Comparison of ENCODE assay signal across 1 cellular context in the genomic region with DNA sequence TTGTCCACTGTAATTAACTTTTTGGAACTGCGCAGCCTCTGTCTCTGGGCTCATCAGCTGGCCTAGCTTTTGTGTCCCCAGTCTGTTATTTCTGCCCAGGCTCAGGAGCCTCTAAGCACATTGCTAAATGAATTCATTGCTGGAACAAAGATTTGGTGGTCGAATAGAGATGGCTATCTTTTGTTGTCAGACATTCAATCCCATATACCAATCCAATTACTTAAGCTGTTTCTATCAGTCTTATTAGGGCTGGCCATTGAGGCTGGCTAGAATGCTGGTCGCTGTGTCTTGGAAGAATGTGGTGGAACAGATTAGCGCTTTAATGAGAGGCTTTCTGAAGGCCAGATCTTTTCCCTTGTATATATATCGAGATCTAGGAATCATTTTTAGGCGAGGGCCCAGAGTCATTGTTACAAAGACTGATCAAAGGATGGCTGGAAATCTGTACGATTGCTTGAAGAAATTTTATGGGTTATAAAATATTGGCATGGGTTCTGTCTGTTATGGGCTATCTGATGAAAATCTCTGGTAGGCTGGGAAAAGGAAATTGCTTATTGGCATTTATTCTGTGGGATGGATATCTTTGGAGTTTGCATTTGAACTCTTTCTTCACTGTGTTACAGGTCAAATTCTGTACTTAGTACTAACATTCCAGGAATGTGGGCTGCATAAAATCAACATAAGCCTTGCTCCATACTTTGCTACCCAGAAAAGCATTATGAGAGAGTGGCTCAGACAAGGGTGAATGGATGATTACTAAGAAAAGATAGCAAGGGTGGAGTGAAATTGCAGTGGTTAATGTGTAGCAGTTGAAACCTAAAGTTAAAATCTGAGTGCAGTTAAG.
TF ChIP-seq lines count a peak whose summit lies in the region.

No MANE protein-coding gene starts in this region.

TF ChIP-seq in HepG2, 621 proteins besides CTCF, POLR2A, EP300 and RAD21 (continued from another document and continues in another):
- TF ChIP-seq ELF4 (CRISPR knock-in tag; IDR thresholded peaks at IDR 0.05; ENCODE audit: borderline replicate concordance) = no peak
- TF ChIP-seq, protein P1, sequence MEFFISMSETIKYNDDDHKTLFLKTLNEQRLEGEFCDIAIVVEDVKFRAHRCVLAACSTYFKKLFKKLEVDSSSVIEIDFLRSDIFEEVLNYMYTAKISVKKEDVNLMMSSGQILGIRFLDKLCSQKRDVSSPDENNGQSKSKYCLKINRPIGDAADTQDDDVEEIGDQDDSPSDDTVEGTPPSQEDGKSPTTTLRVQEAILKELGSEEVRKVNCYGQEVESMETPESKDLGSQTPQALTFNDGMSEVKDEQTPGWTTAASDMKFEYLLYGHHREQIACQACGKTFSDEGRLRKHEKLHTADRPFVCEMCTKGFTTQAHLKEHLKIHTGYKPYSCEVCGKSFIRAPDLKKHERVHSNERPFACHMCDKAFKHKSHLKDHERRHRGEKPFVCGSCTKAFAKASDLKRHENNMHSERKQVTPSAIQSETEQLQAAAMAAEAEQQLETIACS (CRISPR knock-in tag; IDR thresholded peaks at IDR 0.05) = no peak
- peak; percentile 89; the same call in 1 of the 2 replicates for TF ChIP-seq FOXK1 (CRISPR knock-in tag; IDR thresholded peaks at IDR 0.05; ENCODE audit: borderline replicate concordance, low read depth)
- TF ChIP-seq, protein P2, sequence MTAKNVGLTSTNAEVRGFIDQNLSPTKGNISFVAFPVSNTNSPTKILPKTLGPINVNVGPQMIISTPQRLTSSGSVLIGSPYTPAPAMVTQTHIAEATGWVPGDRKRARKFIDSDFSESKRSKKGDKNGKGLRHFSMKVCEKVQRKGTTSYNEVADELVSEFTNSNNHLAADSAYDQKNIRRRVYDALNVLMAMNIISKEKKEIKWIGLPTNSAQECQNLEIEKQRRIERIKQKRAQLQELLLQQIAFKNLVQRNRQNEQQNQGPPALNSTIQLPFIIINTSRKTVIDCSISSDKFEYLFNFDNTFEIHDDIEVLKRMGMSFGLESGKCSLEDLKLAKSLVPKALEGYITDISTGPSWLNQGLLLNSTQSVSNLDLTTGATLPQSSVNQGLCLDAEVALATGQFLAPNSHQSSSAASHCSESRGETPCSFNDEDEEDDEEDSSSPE (CRISPR knock-in tag; IDR thresholded peaks at IDR 0.05) = 0 out of 2 replicates have a peak, but pooled peaks have one; percentile 52
- no peak for TF ChIP-seq ZNF224 (CRISPR knock-in tag; IDR thresholded peaks at IDR 0.05)
- TF ChIP-seq ARNT2 (CRISPR knock-in tag; IDR thresholded peaks at IDR 0.05; ENCODE audit: low read depth) = peak; percentile 48; the same call in 1 of the 2 replicates
- no peak for TF ChIP-seq ZNF879 (CRISPR knock-in tag; IDR thresholded peaks at IDR 0.05)
- TF ChIP-seq ZNF260 (CRISPR knock-in tag; IDR thresholded peaks at IDR 0.05; ENCODE audit: borderline replicate concordance, low read depth) = no peak
- TF ChIP-seq PITX1 (CRISPR knock-in tag; IDR thresholded peaks at IDR 0.05) = peak; percentile 89
- no peak for TF ChIP-seq EEA1 (CRISPR knock-in tag; IDR thresholded peaks at IDR 0.05; ENCODE audit: borderline replicate concordance)
- TF ChIP-seq MEF2D (CRISPR knock-in tag; IDR thresholded peaks at IDR 0.05) = peak; percentile 89
- peak; percentile 94 for TF ChIP-seq HMG20B (CRISPR knock-in tag; conservative IDR thresholded peaks at IDR 0.05)
- TF ChIP-seq, protein P3, sequence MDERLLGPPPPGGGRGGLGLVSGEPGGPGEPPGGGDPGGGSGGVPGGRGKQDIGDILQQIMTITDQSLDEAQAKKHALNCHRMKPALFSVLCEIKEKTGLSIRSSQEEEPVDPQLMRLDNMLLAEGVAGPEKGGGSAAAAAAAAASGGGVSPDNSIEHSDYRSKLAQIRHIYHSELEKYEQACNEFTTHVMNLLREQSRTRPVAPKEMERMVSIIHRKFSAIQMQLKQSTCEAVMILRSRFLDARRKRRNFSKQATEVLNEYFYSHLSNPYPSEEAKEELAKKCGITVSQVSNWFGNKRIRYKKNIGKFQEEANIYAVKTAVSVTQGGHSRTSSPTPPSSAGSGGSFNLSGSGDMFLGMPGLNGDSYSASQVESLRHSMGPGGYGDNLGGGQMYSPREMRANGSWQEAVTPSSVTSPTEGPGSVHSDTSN (CRISPR knock-in tag; IDR thresholded peaks at IDR 0.05) = no peak
- TF ChIP-seq HNF4G (IDR thresholded peaks at IDR 0.05; ENCODE audit: borderline replicate concordance, low read depth, low read length) = peak; percentile 99
- peak; percentile 79; the same call in 1 of the 2 replicates for TF ChIP-seq HNF4G (CRISPR knock-in tag; IDR thresholded peaks at IDR 0.05; ENCODE audit: borderline replicate concordance, low read depth)
- TF ChIP-seq KAT7 (CRISPR knock-in tag; IDR thresholded peaks at IDR 0.05; ENCODE audit: borderline replicate concordance) = peak; percentile 78
- TF ChIP-seq KMT2B (CRISPR knock-in tag; IDR thresholded peaks at IDR 0.05) = peak; percentile 63; the same call in 1 of the 2 replicates
- peak; percentile 78 for TF ChIP-seq ZFP1 (CRISPR knock-in tag; IDR thresholded peaks at IDR 0.05)
- TF ChIP-seq, protein P4, sequence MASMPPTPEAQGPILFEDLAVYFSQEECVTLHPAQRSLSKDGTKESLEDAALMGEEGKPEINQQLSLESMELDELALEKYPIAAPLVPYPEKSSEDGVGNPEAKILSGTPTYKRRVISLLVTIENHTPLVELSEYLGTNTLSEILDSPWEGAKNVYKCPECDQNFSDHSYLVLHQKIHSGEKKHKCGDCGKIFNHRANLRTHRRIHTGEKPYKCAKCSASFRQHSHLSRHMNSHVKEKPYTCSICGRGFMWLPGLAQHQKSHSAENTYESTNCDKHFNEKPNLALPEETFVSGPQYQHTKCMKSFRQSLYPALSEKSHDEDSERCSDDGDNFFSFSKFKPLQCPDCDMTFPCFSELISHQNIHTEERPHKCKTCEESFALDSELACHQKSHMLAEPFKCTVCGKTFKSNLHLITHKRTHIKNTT (CRISPR knock-in tag; IDR thresholded peaks at IDR 0.05) = no peak
- no peak for TF ChIP-seq PRPF4 (IDR thresholded peaks at IDR 0.05; ENCODE audit: low read depth, low read length, poor library complexity, severe bottlenecking)
- no peak for TF ChIP-seq MEIS2 (CRISPR knock-in tag; IDR thresholded peaks at IDR 0.05)
- TF ChIP-seq, protein P5, sequence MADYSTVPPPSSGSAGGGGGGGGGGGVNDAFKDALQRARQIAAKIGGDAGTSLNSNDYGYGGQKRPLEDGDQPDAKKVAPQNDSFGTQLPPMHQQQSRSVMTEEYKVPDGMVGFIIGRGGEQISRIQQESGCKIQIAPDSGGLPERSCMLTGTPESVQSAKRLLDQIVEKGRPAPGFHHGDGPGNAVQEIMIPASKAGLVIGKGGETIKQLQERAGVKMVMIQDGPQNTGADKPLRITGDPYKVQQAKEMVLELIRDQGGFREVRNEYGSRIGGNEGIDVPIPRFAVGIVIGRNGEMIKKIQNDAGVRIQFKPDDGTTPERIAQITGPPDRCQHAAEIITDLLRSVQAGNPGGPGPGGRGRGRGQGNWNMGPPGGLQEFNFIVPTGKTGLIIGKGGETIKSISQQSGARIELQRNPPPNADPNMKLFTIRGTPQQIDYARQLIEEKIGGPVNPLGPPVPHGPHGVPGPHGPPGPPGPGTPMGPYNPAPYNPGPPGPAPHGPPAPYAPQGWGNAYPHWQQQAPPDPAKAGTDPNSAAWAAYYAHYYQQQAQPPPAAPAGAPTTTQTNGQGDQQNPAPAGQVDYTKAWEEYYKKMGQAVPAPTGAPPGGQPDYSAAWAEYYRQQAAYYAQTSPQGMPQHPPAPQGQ (CRISPR knock-in tag; IDR thresholded peaks at IDR 0.05; ENCODE audit: borderline replicate concordance) = no peak
- TF ChIP-seq SMC3 (IDR thresholded peaks at IDR 0.05; ENCODE audit: low read length) = peak; percentile 32; the same call in 1 of the 2 replicates
- TF ChIP-seq, protein P6, sequence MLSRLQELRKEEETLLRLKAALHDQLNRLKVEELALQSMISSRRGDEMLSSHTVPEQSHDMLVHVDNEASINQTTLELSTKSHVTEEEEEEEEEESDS (CRISPR knock-in tag; IDR thresholded peaks at IDR 0.05; ENCODE audit: borderline replicate concordance) = no peak
- peak; percentile 95 for TF ChIP-seq ZSCAN21 (CRISPR knock-in tag; IDR thresholded peaks at IDR 0.05; ENCODE audit: borderline replicate concordance)
- TF ChIP-seq, protein P7, sequence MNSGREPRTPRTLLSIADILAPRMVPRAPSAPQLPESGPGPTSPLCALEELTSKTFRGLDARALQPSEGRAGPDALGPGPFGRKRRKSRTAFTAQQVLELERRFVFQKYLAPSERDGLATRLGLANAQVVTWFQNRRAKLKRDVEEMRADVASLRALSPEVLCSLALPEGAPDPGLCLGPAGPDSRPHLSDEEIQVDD (CRISPR knock-in tag; IDR thresholded peaks at IDR 0.05; ENCODE audit: borderline replicate concordance) = no peak
- TF ChIP-seq, protein P8, sequence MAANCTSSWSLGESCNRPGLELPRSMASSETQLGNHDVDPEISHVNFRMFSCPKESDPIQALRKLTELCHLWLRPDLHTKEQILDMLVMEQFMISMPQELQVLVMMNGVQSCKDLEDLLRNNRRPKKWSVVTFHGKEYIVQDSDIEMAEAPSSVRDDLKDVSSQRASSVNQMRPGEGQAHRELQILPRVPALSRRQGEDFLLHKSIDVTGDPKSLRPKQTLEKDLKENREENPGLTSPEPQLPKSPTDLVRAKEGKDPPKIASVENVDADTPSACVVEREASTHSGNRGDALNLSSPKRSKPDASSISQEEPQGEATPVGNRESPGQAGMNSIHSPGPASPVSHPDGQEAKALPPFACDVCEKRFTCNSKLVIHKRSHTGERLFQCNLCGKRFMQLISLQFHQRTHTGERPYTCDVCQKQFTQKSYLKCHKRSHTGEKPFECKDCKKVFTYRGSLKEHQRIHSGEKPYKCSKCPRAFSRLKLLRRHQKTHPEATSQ (CRISPR knock-in tag; IDR thresholded peaks at IDR 0.05; ENCODE audit: borderline replicate concordance) = no peak
- no peak for TF ChIP-seq HDAC6 (IDR thresholded peaks at IDR 0.05; ENCODE audit: low read depth, low read length)
- no peak; the same call in 1 of the 2 replicates for TF ChIP-seq ZBTB7A (CRISPR knock-in tag; IDR thresholded peaks at IDR 0.05)
- TF ChIP-seq, protein P9, sequence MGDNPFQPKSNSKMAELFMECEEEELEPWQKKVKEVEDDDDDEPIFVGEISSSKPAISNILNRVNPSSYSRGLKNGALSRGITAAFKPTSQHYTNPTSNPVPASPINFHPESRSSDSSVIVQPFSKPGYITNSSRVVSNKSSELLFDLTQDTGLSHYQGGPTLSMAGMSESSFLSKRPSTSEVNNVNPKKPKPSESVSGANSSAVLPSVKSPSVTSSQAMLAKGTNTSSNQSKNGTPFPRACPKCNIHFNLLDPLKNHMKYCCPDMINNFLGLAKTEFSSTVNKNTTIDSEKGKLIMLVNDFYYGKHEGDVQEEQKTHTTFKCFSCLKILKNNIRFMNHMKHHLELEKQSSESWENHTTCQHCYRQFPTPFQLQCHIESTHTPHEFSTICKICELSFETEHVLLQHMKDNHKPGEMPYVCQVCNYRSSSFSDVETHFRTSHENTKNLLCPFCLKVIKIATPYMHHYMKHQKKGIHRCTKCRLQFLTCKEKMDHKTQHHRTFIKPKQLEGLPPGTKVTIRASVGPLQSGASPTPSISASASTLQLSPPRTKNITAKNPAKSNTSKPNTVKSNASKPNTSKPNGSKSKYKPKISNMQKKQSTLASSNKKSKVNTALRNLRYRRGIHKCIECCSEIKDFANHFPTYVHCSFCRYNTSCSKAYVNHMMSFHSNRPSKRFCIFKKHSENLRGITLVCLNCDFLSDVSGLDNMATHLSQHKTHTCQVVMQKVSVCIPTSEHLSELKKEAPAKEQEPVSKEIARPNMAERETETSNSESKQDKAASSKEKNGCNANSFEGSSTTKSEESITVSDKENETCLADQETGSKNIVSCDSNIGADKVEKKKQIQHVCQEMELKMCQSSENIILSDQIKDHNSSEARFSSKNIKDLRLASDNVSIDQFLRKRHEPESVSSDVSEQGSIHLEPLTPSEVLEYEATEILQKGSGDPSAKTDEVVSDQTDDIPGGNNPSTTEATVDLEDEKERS (CRISPR knock-in tag; IDR thresholded peaks at IDR 0.05) = peak; percentile 75; the same call in 1 of the 2 replicates
- TF ChIP-seq, protein P10, sequence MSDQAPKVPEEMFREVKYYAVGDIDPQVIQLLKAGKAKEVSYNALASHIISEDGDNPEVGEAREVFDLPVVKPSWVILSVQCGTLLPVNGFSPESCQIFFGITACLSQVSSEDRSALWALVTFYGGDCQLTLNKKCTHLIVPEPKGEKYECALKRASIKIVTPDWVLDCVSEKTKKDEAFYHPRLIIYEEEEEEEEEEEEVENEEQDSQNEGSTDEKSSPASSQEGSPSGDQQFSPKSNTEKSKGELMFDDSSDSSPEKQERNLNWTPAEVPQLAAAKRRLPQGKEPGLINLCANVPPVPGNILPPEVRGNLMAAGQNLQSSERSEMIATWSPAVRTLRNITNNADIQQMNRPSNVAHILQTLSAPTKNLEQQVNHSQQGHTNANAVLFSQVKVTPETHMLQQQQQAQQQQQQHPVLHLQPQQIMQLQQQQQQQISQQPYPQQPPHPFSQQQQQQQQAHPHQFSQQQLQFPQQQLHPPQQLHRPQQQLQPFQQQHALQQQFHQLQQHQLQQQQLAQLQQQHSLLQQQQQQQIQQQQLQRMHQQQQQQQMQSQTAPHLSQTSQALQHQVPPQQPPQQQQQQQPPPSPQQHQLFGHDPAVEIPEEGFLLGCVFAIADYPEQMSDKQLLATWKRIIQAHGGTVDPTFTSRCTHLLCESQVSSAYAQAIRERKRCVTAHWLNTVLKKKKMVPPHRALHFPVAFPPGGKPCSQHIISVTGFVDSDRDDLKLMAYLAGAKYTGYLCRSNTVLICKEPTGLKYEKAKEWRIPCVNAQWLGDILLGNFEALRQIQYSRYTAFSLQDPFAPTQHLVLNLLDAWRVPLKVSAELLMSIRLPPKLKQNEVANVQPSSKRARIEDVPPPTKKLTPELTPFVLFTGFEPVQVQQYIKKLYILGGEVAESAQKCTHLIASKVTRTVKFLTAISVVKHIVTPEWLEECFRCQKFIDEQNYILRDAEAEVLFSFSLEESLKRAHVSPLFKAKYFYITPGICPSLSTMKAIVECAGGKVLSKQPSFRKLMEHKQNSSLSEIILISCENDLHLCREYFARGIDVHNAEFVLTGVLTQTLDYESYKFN (CRISPR knock-in tag; conservative IDR thresholded peaks at IDR 0.05) = peak; percentile 98
- TF ChIP-seq ZSCAN29 (CRISPR knock-in tag; conservative IDR thresholded peaks at IDR 0.05) = peak; percentile 65; the same call in 1 of the 2 replicates
- no peak for TF ChIP-seq MAZ (IDR thresholded peaks at IDR 0.05; ENCODE audit: borderline replicate concordance, low read depth, low read length)
- TF ChIP-seq MAZ (CRISPR knock-in tag; IDR thresholded peaks at IDR 0.05; ENCODE audit: low read depth) = no peak
- TF ChIP-seq PAX8 (CRISPR knock-in tag; IDR thresholded peaks at IDR 0.05; ENCODE audit: borderline replicate concordance) = no peak
- TF ChIP-seq PHF8 (CRISPR knock-in tag; IDR thresholded peaks at IDR 0.05) = no peak
- TF ChIP-seq, protein P11, sequence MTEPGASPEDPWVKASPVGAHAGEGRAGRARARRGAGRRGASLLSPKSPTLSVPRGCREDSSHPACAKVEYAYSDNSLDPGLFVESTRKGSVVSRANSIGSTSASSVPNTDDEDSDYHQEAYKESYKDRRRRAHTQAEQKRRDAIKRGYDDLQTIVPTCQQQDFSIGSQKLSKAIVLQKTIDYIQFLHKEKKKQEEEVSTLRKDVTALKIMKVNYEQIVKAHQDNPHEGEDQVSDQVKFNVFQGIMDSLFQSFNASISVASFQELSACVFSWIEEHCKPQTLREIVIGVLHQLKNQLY (CRISPR knock-in tag; IDR thresholded peaks at IDR 0.05) = peak; percentile 78; the same call in 1 of the 2 replicates
- no peak for TF ChIP-seq PCBP1 (IDR thresholded peaks at IDR 0.05; ENCODE audit: borderline replicate concordance, low read depth, low read length)
- no peak for TF ChIP-seq ZNF672 (CRISPR knock-in tag; IDR thresholded peaks at IDR 0.05)
- peak; percentile 65; the same call in 1 of the 2 replicates for TF ChIP-seq HOXA5 (CRISPR knock-in tag; IDR thresholded peaks at IDR 0.05)
- no peak; the same call in 1 of the 2 replicates for TF ChIP-seq TSC22D2 (CRISPR knock-in tag; IDR thresholded peaks at IDR 0.05; ENCODE audit: borderline replicate concordance)
- TF ChIP-seq DPF2 (CRISPR knock-in tag; IDR thresholded peaks at IDR 0.05; ENCODE audit: borderline replicate concordance, low read depth) = peak; percentile 99
- peak; percentile 99 for TF ChIP-seq PHF5A (CRISPR knock-in tag; IDR thresholded peaks at IDR 0.05; ENCODE audit: low read depth, unreplicated experiment)
- TF ChIP-seq HDAC2 (CRISPR knock-in tag; IDR thresholded peaks at IDR 0.05) = peak; percentile 99
